ENCODE assay signal across 8 cellular contexts in genomic region chr2:174039551-174040416, GRCh38.
A peak's percentile ranks its signal among the peaks of the same experiment; 100 is the strongest.
DNase-seq lines count a peak whose midpoint lies in the region; ATAC-seq and TF ChIP-seq lines count a peak whose summit lies in the region.

No MANE protein-coding gene starts in this region.

- H3K9me3 ChIP-seq in AG04450 (ENCODE audit: control insufficient read depth, insufficient read depth, low read length), result no peaks in the 10 kb centered on the region; the same call in 1 of the 2 replicates

- ATAC-seq in GM18867 (IDR thresholded peaks at IDR 0.05; ENCODE audit: unreplicated experiment) (peak; percentile 91), HG03095 (IDR thresholded peaks at IDR 0.05; ENCODE audit: unreplicated experiment) (peak; percentile 85)
- peak; percentile 93 to 96 for ATAC-seq in activated CD4-positive, CD25-positive, alpha-beta regulatory T cell treated with anti-CD3 and anti-CD28 coated beads, Interleukin-2, amount 50 U/mL, for 24 hours

- CTCF ChIA-PET in AG04450 (lab: Charles Lee), result interaction anchor here (0.7 to 1.2 kb wide), 11 partner anchors 10 to 637 kb away, joined by 3 to 6 read pairs (median 3); no protein-coding TSS in a partner anchor

- H3K27ac ChIP-seq in AG04450 (ENCODE audit: low read depth, low read length) (peak overlapping the region; percentile 92), layer of hippocampus (ENCODE audit: low read depth, low read length) (peak overlapping the region; percentile 89)

- TF ChIP-seq CTCF in AG04450 (IDR thresholded peaks at IDR 0.05; ENCODE audit: low read depth, low read length), result peak; percentile 93

- no peak overlapping the region; the same call in 1 of the 2 replicates for H3K4me3 ChIP-seq in AG04450 (ENCODE audit: low read depth, low read length)

- POLR2A ChIA-PET in AG04450 (lab: Yijun Ruan, JAX), result no interaction called here

- no peaks in the 10 kb centered on the region for H3K27me3 ChIP-seq in AG04450 (ENCODE audit: control insufficient read depth, insufficient read depth, low read length)
- no peaks in the 10 kb centered on the region for H3K27me3 ChIP-seq in layer of hippocampus (ENCODE audit: control insufficient read depth, insufficient read depth, low read length)

- DNase-seq in AG04450 (ENCODE audit: low read depth, low spot score), result peak; percentile 89
- DNase-seq in NCI-H2196 treated with DMSO at 0.1 percent for 48 hours (lab: John Stamatoyannopoulos, UW; ENCODE audit: unreplicated experiment), result peak; percentile 45
- DNase-seq in cerebellum (ENCODE audit: low spot score), result peak; percentile 74
- DNase-seq in stimulated activated CD4-positive, alpha-beta T cell treated with anti-CD3 and anti-CD28 coated beads, Interleukin-1b, Interleukin-23, amount 100 ng/mL, for 48 hours, result peak; percentile 85
